21 cellular contexts compared by ENCODE assay signal in the genomic region with DNA sequence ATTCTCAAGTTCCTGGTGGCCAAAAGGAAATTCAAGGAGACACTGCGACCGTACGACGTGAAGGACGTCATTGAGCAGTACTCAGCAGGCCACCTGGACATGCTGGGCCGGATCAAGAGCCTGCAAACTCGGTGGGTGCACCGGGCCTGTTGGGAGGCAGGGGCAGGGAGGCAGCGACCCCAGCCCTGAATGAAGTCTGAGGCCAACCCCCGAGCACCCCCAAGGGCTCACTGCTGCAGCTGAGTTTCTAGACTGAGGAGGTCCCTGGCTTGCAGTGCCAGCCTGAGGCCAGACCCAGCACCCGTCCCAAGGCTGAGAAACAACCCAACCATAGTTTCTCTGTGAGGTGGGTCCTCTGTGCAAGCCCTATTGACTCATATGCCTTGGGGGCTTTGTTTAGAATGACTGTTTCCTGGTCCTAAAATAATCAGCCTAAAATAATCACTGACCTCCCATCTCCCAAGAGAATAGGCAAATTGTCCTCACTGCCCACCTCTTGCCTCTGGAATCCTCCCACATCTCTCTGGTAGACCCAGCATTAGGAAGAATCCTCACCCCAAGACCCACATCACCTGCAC. TPM values are rescaled to one million over a fixed set of nuclear protein-coding genes. Genes with fewer than 3 reads are reported as not detected.
DNase-seq lines count a peak whose midpoint lies in the region; ATAC-seq and TF ChIP-seq lines count a peak whose summit lies in the region.
"Had no signal": no experiment of that assay in that cellular context is flagged by ENCODE, and none has a peak within 500 bp of the region (broad histone marks: within the 10 kb centered on the region; RNA-seq: fewer than 3 reads in every experiment).

No MANE protein-coding gene starts in this region.

- no peak overlapping the region for H3K4me2 ChIP-seq in GM23338
- H3K4me2 ChIP-seq: A549; BLaER1 treated with 17β-estradiol and CSF1 and Interleukin-3, amounts not matched to agents 10 nM and 100 nM had no signal

- H3K27ac Mint-ChIP-seq in GM23338 (no peak overlapping the region), chondrocyte (ENCODE audit: unreplicated experiment) (no peak overlapping the region)
- no peak overlapping the region for H3K27ac Mint-ChIP-seq in activated naive CD8-positive, alpha-beta T cell treated with anti-CD3 and anti-CD28 coated beads, Interleukin-2, amount 50 U/mL, for 24 hours
- H3K27ac Mint-ChIP-seq: CD4-positive, alpha-beta T cell had no signal

- no peaks in the 10 kb centered on the region for H3K9me3 ChIP-seq in lower lobe of right lung
- H3K9me3 ChIP-seq: A549; BLaER1 treated with 17β-estradiol and CSF1 and Interleukin-3, amounts not matched to agents 10 nM and 100 nM had no signal

- H3K9me3 Mint-ChIP-seq in GM23338 (no peaks in the 10 kb centered on the region), chondrocyte (ENCODE audit: low read depth) (no peaks in the 10 kb centered on the region)
- no peaks in the 10 kb centered on the region for H3K9me3 Mint-ChIP-seq in activated naive CD8-positive, alpha-beta T cell treated with anti-CD3 and anti-CD28 coated beads, Interleukin-2, amount 50 U/mL, for 24 hours
- H3K9me3 Mint-ChIP-seq: CD4-positive, alpha-beta T cell had no signal

- H3K27me3 Mint-ChIP-seq in GM23338 (ENCODE audit: insufficient read depth, low read depth, poor library complexity) (peaks cover 4% of the 10 kb centered on the region), chondrocyte (ENCODE audit: low read depth) (no peaks in the 10 kb centered on the region)
- H3K27me3 Mint-ChIP-seq in activated naive CD8-positive, alpha-beta T cell treated with anti-CD3 and anti-CD28 coated beads, Interleukin-2, amount 50 U/mL, for 24 hours, result no peaks in the 10 kb centered on the region
- H3K27me3 Mint-ChIP-seq: CD4-positive, alpha-beta T cell had no signal

- DNase-seq in GM23338 (ENCODE audit: low spot score), result peak; percentile 28
- peak; percentile 54 for DNase-seq in chondrocyte (ENCODE audit: low spot score)
- peak; percentile 23 for DNase-seq in lower lobe of right lung
- DNase-seq in GM19238 (ENCODE audit: insufficient read length, low spot score), result no peak
- DNase-seq in activated naive CD8-positive, alpha-beta T cell treated with anti-CD3 and anti-CD28 coated beads, Interleukin-2, amount 50 U/mL, for 24 hours, result no peak
- DNase-seq: AML-193; CD4-positive, alpha-beta T cell; COR-L47; DMS53; GF-D8; Karpas-422; NCI-H1105; NCI-H1436 treated with DMSO at 0.1 percent for 48 hours; NCI-H187 treated with DMSO at 0.1 percent for 48 hours; NCI-H2171 treated with DMSO at 0.1 percent for 48 hours; NCI-H524 treated with DMSO at 0.1 percent for 48 hours; NCI-H774 had no signal

- H3K36me3 Mint-ChIP-seq in GM23338 (ENCODE audit: low read depth) (peaks cover 2% of the 10 kb centered on the region; the same call in 1 of the 3 replicates), chondrocyte (ENCODE audit: low read depth) (peaks cover 9% of the 10 kb centered on the region)
- no peaks in the 10 kb centered on the region for H3K36me3 Mint-ChIP-seq in activated naive CD8-positive, alpha-beta T cell treated with anti-CD3 and anti-CD28 coated beads, Interleukin-2, amount 50 U/mL, for 24 hours (ENCODE audit: low read depth)

- H3K27me3 ChIP-seq in GM23338 (ENCODE audit: insufficient read depth) (no peaks in the 10 kb centered on the region), lower lobe of right lung (ENCODE audit: low read depth) (no peaks in the 10 kb centered on the region)
- H3K27me3 ChIP-seq: BLaER1 treated with 17β-estradiol and CSF1 and Interleukin-3, amounts not matched to agents 10 nM and 100 nM had no signal

- ATAC-seq in GM23338, result no peak
- no peak for ATAC-seq in lower lobe of right lung
- ATAC-seq in GM19467 (IDR thresholded peaks at IDR 0.05; ENCODE audit: unreplicated experiment), result no peak
- no peak for ATAC-seq in GM21737 (IDR thresholded peaks at IDR 0.05; ENCODE audit: unreplicated experiment)
- no peak for ATAC-seq in activated naive CD8-positive, alpha-beta T cell treated with anti-CD3 and anti-CD28 coated beads, Interleukin-2, amount 50 U/mL, for 24 hours
- ATAC-seq: A549 had no signal

- H3K4me1 Mint-ChIP-seq in GM23338 (peaks cover 7% of the 10 kb centered on the region; the same call in 2 of the 3 replicates), chondrocyte (ENCODE audit: low read depth) (no peaks in the 10 kb centered on the region)
- peaks cover 3% of the 10 kb centered on the region for H3K4me1 Mint-ChIP-seq in activated naive CD8-positive, alpha-beta T cell treated with anti-CD3 and anti-CD28 coated beads, Interleukin-2, amount 50 U/mL, for 24 hours

- H3K79me2 ChIP-seq in GM23338 (replicated peaks; ENCODE audit: insufficient read depth), result no peaks in the 10 kb centered on the region

- H3K4me3 ChIP-seq in GM23338, result no peak overlapping the region
- no peak overlapping the region for H3K4me3 ChIP-seq in lower lobe of right lung
- H3K4me3 ChIP-seq: A549; BLaER1 treated with 17β-estradiol and CSF1 and Interleukin-3, amounts not matched to agents 10 nM and 100 nM had no signal

- H3K4me1 ChIP-seq in GM23338 (ENCODE audit: insufficient read depth) (no peaks in the 10 kb centered on the region), lower lobe of right lung (no peaks in the 10 kb centered on the region)
- H3K4me1 ChIP-seq: A549 had no signal

- no peaks in the 10 kb centered on the region for H3F3A ChIP-seq in GM23338 (replicated peaks; ENCODE audit: low read depth)

- H3K27ac ChIP-seq in GM23338 (ENCODE audit: low read depth) (no peak overlapping the region), lower lobe of right lung (no peak overlapping the region)
- H3K27ac ChIP-seq: A549; BLaER1 treated with 17β-estradiol and CSF1 and Interleukin-3, amounts not matched to agents 10 nM and 100 nM had no signal

- H3K4me3 Mint-ChIP-seq in GM23338 (no peak overlapping the region), chondrocyte (ENCODE audit: unreplicated experiment) (no peak overlapping the region)
- H3K4me3 Mint-ChIP-seq in activated naive CD8-positive, alpha-beta T cell treated with anti-CD3 and anti-CD28 coated beads, Interleukin-2, amount 50 U/mL, for 24 hours, result no peak overlapping the region
- H3K4me3 Mint-ChIP-seq: CD4-positive, alpha-beta T cell had no signal

- TF ChIP-seq CTCF in GM23338 (conservative IDR thresholded peaks at IDR 0.05; ENCODE audit: low read depth in 2 of 2) (no peak), chondrocyte (IDR thresholded peaks at IDR 0.05) (no peak), lower lobe of right lung (IDR thresholded peaks at IDR 0.05) (no peak)

- intact Hi-C loops in lower lobe of right lung (cut with DNase I), result no loop called here

- H3K36me3 ChIP-seq in GM23338 (ENCODE audit: insufficient read depth) (no peaks in the 10 kb centered on the region), lower lobe of right lung (no peaks in the 10 kb centered on the region)

- no peaks in the 10 kb centered on the region for H4K20me1 ChIP-seq in GM23338 (replicated peaks; ENCODE audit: insufficient read depth)
- H4K20me1 ChIP-seq: BLaER1 treated with 17β-estradiol and CSF1 and Interleukin-3, amounts not matched to agents 10 nM and 100 nM had no signal

- no peaks in the 10 kb centered on the region for H3K9me2 ChIP-seq in GM23338 (ENCODE audit: insufficient read depth)

- H2AFZ ChIP-seq in GM23338, result no peak overlapping the region

TF ChIP-seq in GM23338, 12 proteins besides CTCF, POLR2A, EP300 and RAD21 (continues in another document):
- no peak for TF ChIP-seq EZH2phosphoT487 (IDR thresholded peaks at IDR 0.05; ENCODE audit: unreplicated experiment)
- no peak for TF ChIP-seq ZNF331 (CRISPR knock-in tag; IDR thresholded peaks at IDR 0.05; ENCODE audit: low read depth)
- no peak for TF ChIP-seq JUNB (IDR thresholded peaks at IDR 0.05; ENCODE audit: unreplicated experiment)
- TF ChIP-seq STAT1 (IDR thresholded peaks at IDR 0.05; ENCODE audit: unreplicated experiment), result no peak
- no peak for TF ChIP-seq ZNF114 (CRISPR knock-in tag; IDR thresholded peaks at IDR 0.05)
- TF ChIP-seq, protein P1, sequence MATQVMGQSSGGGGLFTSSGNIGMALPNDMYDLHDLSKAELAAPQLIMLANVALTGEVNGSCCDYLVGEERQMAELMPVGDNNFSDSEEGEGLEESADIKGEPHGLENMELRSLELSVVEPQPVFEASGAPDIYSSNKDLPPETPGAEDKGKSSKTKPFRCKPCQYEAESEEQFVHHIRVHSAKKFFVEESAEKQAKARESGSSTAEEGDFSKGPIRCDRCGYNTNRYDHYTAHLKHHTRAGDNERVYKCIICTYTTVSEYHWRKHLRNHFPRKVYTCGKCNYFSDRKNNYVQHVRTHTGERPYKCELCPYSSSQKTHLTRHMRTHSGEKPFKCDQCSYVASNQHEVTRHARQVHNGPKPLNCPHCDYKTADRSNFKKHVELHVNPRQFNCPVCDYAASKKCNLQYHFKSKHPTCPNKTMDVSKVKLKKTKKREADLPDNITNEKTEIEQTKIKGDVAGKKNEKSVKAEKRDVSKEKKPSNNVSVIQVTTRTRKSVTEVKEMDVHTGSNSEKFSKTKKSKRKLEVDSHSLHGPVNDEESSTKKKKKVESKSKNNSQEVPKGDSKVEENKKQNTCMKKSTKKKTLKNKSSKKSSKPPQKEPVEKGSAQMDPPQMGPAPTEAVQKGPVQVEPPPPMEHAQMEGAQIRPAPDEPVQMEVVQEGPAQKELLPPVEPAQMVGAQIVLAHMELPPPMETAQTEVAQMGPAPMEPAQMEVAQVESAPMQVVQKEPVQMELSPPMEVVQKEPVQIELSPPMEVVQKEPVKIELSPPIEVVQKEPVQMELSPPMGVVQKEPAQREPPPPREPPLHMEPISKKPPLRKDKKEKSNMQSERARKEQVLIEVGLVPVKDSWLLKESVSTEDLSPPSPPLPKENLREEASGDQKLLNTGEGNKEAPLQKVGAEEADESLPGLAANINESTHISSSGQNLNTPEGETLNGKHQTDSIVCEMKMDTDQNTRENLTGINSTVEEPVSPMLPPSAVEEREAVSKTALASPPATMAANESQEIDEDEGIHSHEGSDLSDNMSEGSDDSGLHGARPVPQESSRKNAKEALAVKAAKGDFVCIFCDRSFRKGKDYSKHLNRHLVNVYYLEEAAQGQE (IDR thresholded peaks at IDR 0.05; ENCODE audit: unreplicated experiment), result no peak
- no peak for TF ChIP-seq POLR2AphosphoS5 (IDR thresholded peaks at IDR 0.05; ENCODE audit: low read depth)

RNA-seq across cellular contexts. Expression of a gene that starts 27.1 kb away (rescaled TPM):
- 16.4 and 18.7 TPM in 2 replicates for total RNA-seq in GM23338 (2014; rRNA removed; shearing (Covaris generic))
- 2.9 and 7.7 TPM in 2 replicates for polyA plus RNA-seq in GM23338 (2016; fragmentation: Nextera tagmentation; extraction: Ambion mirVana)
- total RNA-seq in chondrocyte (12.4 to 30.5 TPM (median 30.1 TPM) in 3 replicates), lower lobe of right lung (13.9 TPM)

RNA-seq across cellular contexts. Expression of a gene that starts 51.5 kb away (rescaled TPM):
- total RNA-seq in GM23338 (2014; rRNA removed; shearing (Covaris generic)), result 2.9 and 3.0 TPM in 2 replicates
- 1.3 and 2.0 TPM in 2 replicates for polyA plus RNA-seq in GM23338 (2016; fragmentation: Nextera tagmentation; extraction: Ambion mirVana)
- total RNA-seq in chondrocyte (0.60 to 3.4 TPM (median 3.0 TPM) in 3 replicates), lower lobe of right lung (0.89 TPM)

Comparison
In these comparisons a context has a peak if more than half of its experiments do, and no peak if none do; other contexts are left out.
1. DNase-seq: peak in GM23338 (single experiment), chondrocyte (single experiment) and lower lobe of right lung (single experiment); none in GM19238 (single experiment) and activated naive CD8-positive, alpha-beta T cell treated with anti-CD3 and anti-CD28 coated beads, Interleukin-2, amount 50 U/mL, for 24 hours (single experiment).